In the genomic region with DNA sequence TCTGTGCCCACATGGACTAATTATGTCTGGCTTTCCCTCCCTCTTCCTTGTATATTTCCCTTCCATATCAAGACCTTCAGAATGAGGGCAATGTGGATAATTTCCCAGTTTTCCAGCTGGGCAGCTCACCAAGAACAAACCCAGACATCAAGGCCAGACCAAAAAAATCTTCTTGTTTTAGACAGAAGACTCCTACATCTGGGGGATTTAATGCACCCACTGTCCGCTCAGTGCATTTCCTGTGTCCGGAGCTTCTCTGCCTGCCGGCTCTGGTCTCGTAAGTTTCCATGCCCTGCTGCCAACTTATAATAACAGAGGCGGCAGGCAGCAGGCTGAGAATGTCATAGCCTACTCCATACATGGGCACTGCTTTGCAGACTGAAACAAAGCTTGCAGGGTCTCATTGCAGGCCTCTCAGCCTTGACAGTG, we compare ENCODE assay signal across 8 cellular contexts.
DNase-seq lines count a peak whose midpoint lies in the region; ATAC-seq and TF ChIP-seq lines count a peak whose summit lies in the region.

No MANE protein-coding gene starts in this region.

- peaks cover 10% of the 10 kb centered on the region for H3K9me3 ChIP-seq in vagina

- intact Hi-C loops in vagina (cut with DNase I) = no loop called here

- no peaks in the 10 kb centered on the region for H3K36me3 ChIP-seq in vagina

- TF ChIP-seq CTCF in fibroblast of pulmonary artery (IDR thresholded peaks at IDR 0.05; ENCODE audit: low read length, missing control alignments) (no peak), neural crest cell (conservative IDR thresholded peaks at IDR 0.05) (no peak), vagina (IDR thresholded peaks at IDR 0.05) (no peak)

- H3K27me3 ChIP-seq in vagina = no peaks in the 10 kb centered on the region

- H3K27me3 Mint-ChIP-seq in activated naive CD4-positive, alpha-beta T cell treated with anti-CD3 and anti-CD28 coated beads, Interleukin-2, amount 10 ng/mL, durations not matched to agents 7 days and 5 days = no peaks in the 10 kb centered on the region
- no peaks in the 10 kb centered on the region for H3K27me3 Mint-ChIP-seq in neural crest cell (ENCODE audit: low read depth)

- ATAC-seq in activated naive CD4-positive, alpha-beta T cell treated with anti-CD3 and anti-CD28 coated beads, Interleukin-2, amount 50 U/mL, for 72 hours = no peak
- no peak for ATAC-seq in HG03025 (IDR thresholded peaks at IDR 0.05; ENCODE audit: low FRiP score, unreplicated experiment)
- no peak for ATAC-seq in HG03095 (IDR thresholded peaks at IDR 0.05; ENCODE audit: unreplicated experiment)

- CTCF ChIA-PET in activated naive CD4-positive, alpha-beta T cell treated with anti-CD3 and anti-CD28 coated beads, Interleukin-2, amount 10 ng/mL, durations not matched to agents 7 days and 5 days (lab: Charles Lee) = no interaction called here

- no peak for TF ChIP-seq POLR2A in vagina (IDR thresholded peaks at IDR 0.05)

- peak overlapping the region; percentile 64 for H3K27ac ChIP-seq in vagina

- H3K4me1 Mint-ChIP-seq in activated naive CD4-positive, alpha-beta T cell treated with anti-CD3 and anti-CD28 coated beads, Interleukin-2, amount 10 ng/mL, durations not matched to agents 7 days and 5 days = no peaks in the 10 kb centered on the region
- peaks cover 41% of the 10 kb centered on the region for H3K4me1 Mint-ChIP-seq in neural crest cell

- peaks cover 51 to 98% of the 10 kb centered on the region in 2 donors for H3K36me3 Mint-ChIP-seq in activated naive CD4-positive, alpha-beta T cell treated with anti-CD3 and anti-CD28 coated beads, Interleukin-2, amount 50 U/mL, for 72 hours
- H3K36me3 Mint-ChIP-seq in activated naive CD4-positive, alpha-beta T cell treated with anti-CD3 and anti-CD28 coated beads, Interleukin-2, amount 10 ng/mL, durations not matched to agents 7 days and 5 days = peaks cover 77% of the 10 kb centered on the region
- peaks cover 26% of the 10 kb centered on the region for H3K36me3 Mint-ChIP-seq in neural crest cell (ENCODE audit: low read depth)

- no peak overlapping the region for H3K4me3 ChIP-seq in fibroblast of pulmonary artery (replicated peaks; ENCODE audit: low read depth, low read length)
- no peak overlapping the region for H3K4me3 ChIP-seq in vagina

- peaks cover 42% of the 10 kb centered on the region for H3K4me1 ChIP-seq in vagina

- H3K9me3 Mint-ChIP-seq in activated naive CD4-positive, alpha-beta T cell treated with anti-CD3 and anti-CD28 coated beads, Interleukin-2, amount 50 U/mL, for 72 hours = peaks cover 9 to 19% of the 10 kb centered on the region in 2 donors
- peaks cover 20% of the 10 kb centered on the region for H3K9me3 Mint-ChIP-seq in activated naive CD4-positive, alpha-beta T cell treated with anti-CD3 and anti-CD28 coated beads, Interleukin-2, amount 10 ng/mL, durations not matched to agents 7 days and 5 days
- peaks cover 15% of the 10 kb centered on the region for H3K9me3 Mint-ChIP-seq in neural crest cell

- H3K27ac Mint-ChIP-seq in activated naive CD4-positive, alpha-beta T cell treated with anti-CD3 and anti-CD28 coated beads, Interleukin-2, amount 50 U/mL, for 72 hours = peak overlapping the region; percentile 34 to 66
- no peak overlapping the region for H3K27ac Mint-ChIP-seq in activated naive CD4-positive, alpha-beta T cell treated with anti-CD3 and anti-CD28 coated beads, Interleukin-2, amount 10 ng/mL, durations not matched to agents 7 days and 5 days
- peak overlapping the region; percentile 52 for H3K27ac Mint-ChIP-seq in neural crest cell (ENCODE audit: unreplicated experiment)

- no peak overlapping the region for H3K4me3 Mint-ChIP-seq in activated naive CD4-positive, alpha-beta T cell treated with anti-CD3 and anti-CD28 coated beads, Interleukin-2, amount 10 ng/mL, durations not matched to agents 7 days and 5 days
- no peak overlapping the region for H3K4me3 Mint-ChIP-seq in neural crest cell

- no peak for DNase-seq in activated naive CD4-positive, alpha-beta T cell treated with anti-CD3 and anti-CD28 coated beads, Interleukin-2, amount 50 U/mL, for 72 hours (ENCODE audit: low spot score in 2 of 2)
- DNase-seq in activated naive CD4-positive, alpha-beta T cell treated with anti-CD3 and anti-CD28 coated beads, Interleukin-2, amount 10 ng/mL, durations not matched to agents 7 days and 5 days = no peak
- DNase-seq in fibroblast of pulmonary artery (ENCODE audit: low read depth) (peak; percentile 52), neural crest cell (ENCODE audit: low read depth, low spot score) (no peak), vagina (ENCODE audit: extremely low spot score in 2 of 2) (no peak)
- no peak for DNase-seq in activated CD4-positive, CD25-positive, alpha-beta regulatory T cell (lab: John Stamatoyannopoulos, UW)
